Comparison of ENCODE assay signal across 8 cellular contexts in the genomic region with DNA sequence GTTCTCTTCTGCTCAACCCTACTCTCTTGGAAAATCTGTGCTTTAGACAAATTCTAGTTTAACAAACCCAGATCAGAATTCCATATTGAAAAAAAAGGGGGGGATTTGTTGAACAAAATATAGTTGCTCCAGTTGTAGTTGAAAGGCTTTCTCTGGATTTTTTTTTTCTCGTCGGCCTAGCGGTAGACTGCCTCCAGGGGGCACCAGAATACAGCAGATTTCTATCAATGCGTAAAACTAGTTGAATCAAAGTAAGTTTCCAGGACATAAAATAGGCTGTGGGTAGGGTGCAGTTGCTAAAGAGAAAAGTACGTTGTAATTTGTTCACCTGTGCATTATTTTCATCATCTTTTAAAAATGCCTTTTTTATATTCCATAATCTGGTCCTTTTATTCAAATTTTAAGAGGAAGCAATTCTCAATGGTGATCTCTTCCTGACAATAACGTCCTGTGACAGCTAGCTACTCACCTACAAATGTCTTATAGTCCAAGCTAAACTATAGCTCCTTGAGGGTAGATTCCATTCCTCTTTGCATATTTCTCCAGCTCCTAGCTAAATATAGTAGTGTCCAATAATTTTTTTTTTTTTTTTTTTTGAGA.
A peak's percentile ranks its signal among the peaks of the same experiment; 100 is the strongest.
DNase-seq lines count a peak whose midpoint lies in the region; ATAC-seq, FAIRE-seq and TF ChIP-seq lines count a peak whose summit lies in the region.

No MANE protein-coding gene starts in this region.

- H3K4me3 Mint-ChIP-seq in CD14-positive monocyte, result no peak overlapping the region

- H3K27me3 ChIP-seq in parathyroid adenoma (ENCODE audit: control insufficient read depth, insufficient read depth, low read length), result no peaks in the 10 kb centered on the region

- H3K4me1 Mint-ChIP-seq in CD14-positive monocyte, result peaks cover 7% of the 10 kb centered on the region

- peaks cover 0 to 20% (median 9%) of the 10 kb centered on the region in 3 donors for H3K27me3 Mint-ChIP-seq in CD14-positive monocyte (ENCODE audit: low read depth in 3 of 3)

- no peak overlapping the region for H3K27ac ChIP-seq in parathyroid adenoma

- no peak overlapping the region for H3K4me2 ChIP-seq in parathyroid adenoma (ENCODE audit: low read length)

- peak; percentile 28 for FAIRE-seq in frontal cortex (lab: Jason Lieb, UNC)
- FAIRE-seq in urothelium cell line (lab: Jason Lieb, UNC), result no peak

- H3K4me1 ChIP-seq in parathyroid adenoma, result no peaks in the 10 kb centered on the region

- no peaks in the 10 kb centered on the region for H3K9me3 ChIP-seq in parathyroid adenoma (ENCODE audit: control insufficient read depth, low read length)

- intact Hi-C loops in CD14-positive monocyte (cut with micrococcal nuclease), result loop anchor here (5.0 to 10.0 kb wide), 2 partner anchors 110 to 297 kb away; no protein-coding TSS in a partner anchor

- H3K9ac ChIP-seq in parathyroid adenoma, result no peak overlapping the region

- DNase-seq in CD14-positive monocyte (ENCODE audit: low spot score), result no peak
- peak; percentile 34 to 37 for DNase-seq in SHP77 (lab: John Stamatoyannopoulos, UW)
- DNase-seq in activated effector memory CD4-positive, alpha-beta T cell treated with anti-CD3 and anti-CD28 coated beads, Interleukin-2, amount 50 U/mL, for 16 hours, result peak; percentile 85
- peak; percentile 29 to 52 for DNase-seq in frontal cortex (ENCODE audit: low spot score in 2 of 2)
- peak; percentile 33 for DNase-seq in urothelium cell line (ENCODE audit: low spot score)

- no peak overlapping the region for H3K4me3 ChIP-seq in parathyroid adenoma (ENCODE audit: low read depth, low read length)

- H3K36me3 Mint-ChIP-seq in CD14-positive monocyte, result no peaks in the 10 kb centered on the region

- ATAC-seq in HG02973 (IDR thresholded peaks at IDR 0.05; ENCODE audit: unreplicated experiment), result peak; percentile 56
- no peak for ATAC-seq in GM18511 (IDR thresholded peaks at IDR 0.05; ENCODE audit: unreplicated experiment)

- TF ChIP-seq CTCF in CD14-positive monocyte (IDR thresholded peaks at IDR 0.05) (peak; percentile 88), parathyroid adenoma (IDR thresholded peaks at IDR 0.05) (peak; percentile 83)

- no peaks in the 10 kb centered on the region for H3K79me2 ChIP-seq in parathyroid adenoma

- peaks cover under 1 to 13% (median 8%) of the 10 kb centered on the region in 7 donors for H3K9me3 Mint-ChIP-seq in CD14-positive monocyte

- no peaks in the 10 kb centered on the region for H3K36me3 ChIP-seq in parathyroid adenoma (ENCODE audit: control insufficient read depth, insufficient read depth, low read length)

- H3K27ac Mint-ChIP-seq in CD14-positive monocyte, result no peak overlapping the region

- H2AFZ ChIP-seq in parathyroid adenoma, result no peak overlapping the region
